ENCODE assay signal across 14 cellular contexts in genomic region chr9:636931-637591, GRCh38.
DNase-seq lines count a peak whose midpoint lies in the region; ATAC-seq and TF ChIP-seq lines count a peak whose summit lies in the region.
"Had no signal": no experiment of that assay in that cellular context is flagged by ENCODE, and none has a peak within 500 bp of the region (broad histone marks: within the 10 kb centered on the region; RNA-seq: fewer than 3 reads in every experiment).

No MANE protein-coding gene starts in this region.

- peak overlapping the region; percentile 70; the same call in 1 of the 2 replicates for H3K4me2 ChIP-seq in KMS-11
- H3K4me2 ChIP-seq: BLaER1 had no signal

- H4K20me1 ChIP-seq in KMS-11 (ENCODE audit: insufficient read depth) = no peaks in the 10 kb centered on the region
- H4K20me1 ChIP-seq: BLaER1 had no signal

- DNase-seq in activated naive CD8-positive, alpha-beta T cell treated with anti-CD3 and anti-CD28 coated beads for 36 hours = no peak
- no peak for DNase-seq in WTC11 (ENCODE audit: low spot score)
- DNase-seq in stimulated activated effector memory CD8-positive, alpha-beta T cell treated with anti-CD3 and anti-CD28 coated beads, Interleukin-12 subunit alpha, Interleukin-12 subunit beta, amount 100 ng/mL, for 72 hours (ENCODE audit: low spot score in 2 of 2) = no peak
- DNase-seq in stimulated activated CD4-positive, alpha-beta T cell treated with anti-CD3 and anti-CD28 coated beads, Interleukin-4, amount 100 ng/mL, for 1 hour = no peak
- DNase-seq: CD8-positive, alpha-beta memory T cell; H7; NCI-H1417; NCI-H2029; NCI-H510A treated with DMSO at 0.1 percent for 48 hours; SIG-M5 had no signal

- TF ChIP-seq CTCF in KMS-11 (conservative IDR thresholded peaks at IDR 0.05; ENCODE audit: low read depth, low read length) (no peak), WTC11 (IDR thresholded peaks at IDR 0.05) (no peak)

- POLR2A ChIA-PET in WTC11 (lab: Charles Lee) = no interaction called here

- H3K4me1 Mint-ChIP-seq in activated naive CD8-positive, alpha-beta T cell (ENCODE audit: low read depth) = peaks cover 11% of the 10 kb centered on the region
- peaks cover 6% of the 10 kb centered on the region for H3K4me1 Mint-ChIP-seq in activated naive CD8-positive, alpha-beta T cell treated with anti-CD3 and anti-CD28 coated beads for 36 hours
- peaks cover 11% of the 10 kb centered on the region for H3K4me1 Mint-ChIP-seq in WTC11
- peaks cover 6% of the 10 kb centered on the region for H3K4me1 Mint-ChIP-seq in stimulated activated effector memory CD8-positive, alpha-beta T cell treated with anti-CD3 and anti-CD28 coated beads, Interleukin-12 subunit alpha, Interleukin-12 subunit beta, amount 100 ng/mL, for 72 hours

- no peak for ATAC-seq in WTC11
- peak; percentile 69 for ATAC-seq in stimulated activated effector memory CD8-positive, alpha-beta T cell treated with anti-CD3 and anti-CD28 coated beads, Interleukin-12 subunit alpha, Interleukin-12 subunit beta, amount 100 ng/mL, for 72 hours
- ATAC-seq in HG02973 (IDR thresholded peaks at IDR 0.05; ENCODE audit: unreplicated experiment) = no peak

- H3K36me3 Mint-ChIP-seq in activated naive CD8-positive, alpha-beta T cell = peaks cover 9% of the 10 kb centered on the region
- no peaks in the 10 kb centered on the region for H3K36me3 Mint-ChIP-seq in activated naive CD8-positive, alpha-beta T cell treated with anti-CD3 and anti-CD28 coated beads for 36 hours
- peaks cover 18% of the 10 kb centered on the region for H3K36me3 Mint-ChIP-seq in WTC11
- H3K36me3 Mint-ChIP-seq in stimulated activated effector memory CD8-positive, alpha-beta T cell treated with anti-CD3 and anti-CD28 coated beads, Interleukin-12 subunit alpha, Interleukin-12 subunit beta, amount 100 ng/mL, for 72 hours = no peaks in the 10 kb centered on the region
- H3K36me3 Mint-ChIP-seq: CD8-positive, alpha-beta memory T cell had no signal

- H3K36me3 ChIP-seq in KMS-11 (ENCODE audit: insufficient read depth) = no peaks in the 10 kb centered on the region

- H3K4me3 Mint-ChIP-seq in activated naive CD8-positive, alpha-beta T cell = no peak overlapping the region
- no peak overlapping the region for H3K4me3 Mint-ChIP-seq in activated naive CD8-positive, alpha-beta T cell treated with anti-CD3 and anti-CD28 coated beads for 36 hours
- H3K4me3 Mint-ChIP-seq in WTC11 = no peak overlapping the region
- no peak overlapping the region for H3K4me3 Mint-ChIP-seq in stimulated activated effector memory CD8-positive, alpha-beta T cell treated with anti-CD3 and anti-CD28 coated beads, Interleukin-12 subunit alpha, Interleukin-12 subunit beta, amount 100 ng/mL, for 72 hours
- H3K4me3 Mint-ChIP-seq: CD8-positive, alpha-beta memory T cell had no signal

- no peak overlapping the region for H3K9ac ChIP-seq in KMS-11
- H3K9ac ChIP-seq: BLaER1 had no signal

- H3K4me3 ChIP-seq in KMS-11 (IDR thresholded peaks at IDR 0.05; ENCODE audit: insufficient read depth, low read depth, low read length) = no peak overlapping the region
- H3K4me3 ChIP-seq: BLaER1 had no signal

- CTCF ChIA-PET in WTC11 (lab: Charles Lee) = no interaction called here

- H3K27ac ChIP-seq in KMS-11 = no peak overlapping the region
- H3K27ac ChIP-seq: BLaER1 had no signal

- peaks cover 30% of the 10 kb centered on the region for H3K4me1 ChIP-seq in KMS-11 (ENCODE audit: low read depth, poor library complexity, severe bottlenecking)

- H3K9me3 Mint-ChIP-seq in activated naive CD8-positive, alpha-beta T cell (ENCODE audit: low read depth) = peaks cover 3% of the 10 kb centered on the region
- H3K9me3 Mint-ChIP-seq in activated naive CD8-positive, alpha-beta T cell treated with anti-CD3 and anti-CD28 coated beads for 36 hours = no peaks in the 10 kb centered on the region
- peaks cover 23% of the 10 kb centered on the region for H3K9me3 Mint-ChIP-seq in WTC11
- H3K9me3 Mint-ChIP-seq in stimulated activated effector memory CD8-positive, alpha-beta T cell treated with anti-CD3 and anti-CD28 coated beads, Interleukin-12 subunit alpha, Interleukin-12 subunit beta, amount 100 ng/mL, for 72 hours = no peaks in the 10 kb centered on the region

- no peak overlapping the region for H2AFZ ChIP-seq in KMS-11 (ENCODE audit: low read depth)

- H3K27me3 Mint-ChIP-seq in activated naive CD8-positive, alpha-beta T cell = peaks cover 1% of the 10 kb centered on the region
- H3K27me3 Mint-ChIP-seq in activated naive CD8-positive, alpha-beta T cell treated with anti-CD3 and anti-CD28 coated beads for 36 hours = no peaks in the 10 kb centered on the region
- H3K27me3 Mint-ChIP-seq in WTC11 (ENCODE audit: low read depth) = no peaks in the 10 kb centered on the region
- H3K27me3 Mint-ChIP-seq: CD8-positive, alpha-beta memory T cell had no signal

- no peaks in the 10 kb centered on the region for H3K27me3 ChIP-seq in KMS-11 (ENCODE audit: insufficient read depth, low read depth)
- H3K27me3 ChIP-seq: BLaER1 had no signal

- H3K27ac Mint-ChIP-seq in activated naive CD8-positive, alpha-beta T cell = peak overlapping the region; percentile 41
- no peak overlapping the region for H3K27ac Mint-ChIP-seq in activated naive CD8-positive, alpha-beta T cell treated with anti-CD3 and anti-CD28 coated beads for 36 hours
- H3K27ac Mint-ChIP-seq in WTC11 = 0 out of 2 replicates have a peak overlapping the region, but pooled peaks have one; percentile 14
- no peak overlapping the region for H3K27ac Mint-ChIP-seq in stimulated activated effector memory CD8-positive, alpha-beta T cell treated with anti-CD3 and anti-CD28 coated beads, Interleukin-12 subunit alpha, Interleukin-12 subunit beta, amount 100 ng/mL, for 72 hours
- H3K27ac Mint-ChIP-seq: CD8-positive, alpha-beta memory T cell had no signal

- no peaks in the 10 kb centered on the region for H3K79me2 ChIP-seq in KMS-11 (ENCODE audit: insufficient read depth, low read depth)

TF ChIP-seq in WTC11, 78 proteins besides CTCF, POLR2A, EP300 and RAD21:
- TF ChIP-seq ZNF512 (CRISPR knock-in tag; IDR thresholded peaks at IDR 0.05; ENCODE audit: borderline replicate concordance) (no peak), HMGA2 (CRISPR knock-in tag; IDR thresholded peaks at IDR 0.05) (no peak), GTF2I (CRISPR knock-in tag; conservative IDR thresholded peaks at IDR 0.05) (no peak), PRRX2 (CRISPR knock-in tag; IDR thresholded peaks at IDR 0.05) (no peak), GRHL2 (CRISPR knock-in tag; IDR thresholded peaks at IDR 0.05; ENCODE audit: insufficient replicate concordance, severe bottlenecking) (no peak), ZNF232 (CRISPR knock-in tag; IDR thresholded peaks at IDR 0.05) (no peak)

Comparison
In these comparisons a context has a peak if more than half of its experiments do, and no peak if none do; other contexts are left out.
1. H3K27ac Mint-ChIP-seq: peak in activated naive CD8-positive, alpha-beta T cell (single experiment) and WTC11 (single experiment); none in activated naive CD8-positive, alpha-beta T cell treated with anti-CD3 and anti-CD28 coated beads for 36 hours (single experiment) and stimulated activated effector memory CD8-positive, alpha-beta T cell treated with anti-CD3 and anti-CD28 coated beads, Interleukin-12 subunit alpha, Interleukin-12 subunit beta, amount 100 ng/mL, for 72 hours (single experiment).